8 cellular contexts compared by ENCODE assay signal in the genomic region with DNA sequence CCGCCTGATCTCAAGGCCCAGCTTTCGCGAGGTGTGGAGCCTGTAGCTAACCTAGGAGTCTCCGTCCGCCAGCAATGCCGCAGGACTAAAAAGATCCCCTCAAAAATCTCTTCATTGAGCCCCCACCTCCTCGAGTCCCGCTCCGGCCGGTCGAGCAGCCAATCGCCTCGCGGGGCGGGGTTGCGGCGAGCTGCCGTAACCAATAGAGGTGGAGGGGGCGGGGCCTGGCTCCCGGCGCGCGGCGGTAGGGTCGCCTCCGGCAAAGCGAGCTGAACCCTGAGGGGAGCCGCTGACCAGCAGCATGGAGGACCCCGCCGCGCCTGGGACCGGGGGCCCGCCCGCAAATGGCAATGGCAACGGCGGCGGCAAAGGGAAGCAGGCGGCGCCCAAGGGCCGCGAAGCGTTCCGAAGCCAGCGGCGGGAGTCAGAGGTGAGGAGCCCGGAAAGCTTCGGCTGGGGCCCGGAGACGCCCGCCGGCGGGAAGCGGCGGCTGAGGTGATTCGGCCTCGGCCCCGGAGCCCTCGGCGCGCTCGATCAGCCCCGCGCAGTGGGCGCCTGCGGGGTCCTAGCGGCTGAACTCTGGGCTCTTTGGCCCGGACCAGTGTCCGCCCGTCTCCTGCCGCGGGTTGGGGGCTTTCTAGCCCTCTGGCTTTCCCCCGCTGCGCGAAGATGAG. TPM values are rescaled to one million over a fixed set of nuclear protein-coding genes. Genes with fewer than 3 reads are reported as not detected.
DNase-seq lines count a peak whose midpoint lies in the region; ATAC-seq and TF ChIP-seq lines count a peak whose summit lies in the region.

Gene STRIP2, plus strand, starts transcription at position 261 of the 674 bp plus-strand sequence. Its CDS starts 41 bp downstream, at position 302.

- no peak within 1 kb of the TSS for H4K5ac ChIP-seq in IMR-90 (ENCODE audit: low read depth, low read length)

- H2AK5ac ChIP-seq in IMR-90 (ENCODE audit: low read depth, low read length), result no peak within 1 kb of the TSS

- TF ChIP-seq CTCF in IMR-90 (conservative IDR thresholded peaks at IDR 0.05; ENCODE audit: low read depth, low read length) (no peak), OCI-LY3 (IDR thresholded peaks at IDR 0.05; ENCODE audit: low read depth, low read length) (no peak), epithelial cell of esophagus (IDR thresholded peaks at IDR 0.05; ENCODE audit: insufficient read depth, low read depth, low read length, missing control alignments) (no peak)

- H3K23ac ChIP-seq in IMR-90 (ENCODE audit: low read depth, low read length), result peak within 1 kb of the TSS; percentile 84

- in situ Hi-C loops in IMR-90 (cut with MboI; ENCODE audit: low sequenced_read_pairs), result no loop called here

- H4K91ac ChIP-seq in IMR-90 (ENCODE audit: insufficient read depth, low read depth, low read length), result no peak within 1 kb of the TSS

- peak within 1 kb of the TSS; percentile 59 for H2AK9ac ChIP-seq in IMR-90 (replicated peaks; ENCODE audit: low read depth, low read length, poor library complexity)

- no peak within 1 kb of the TSS for H2BK5ac ChIP-seq in IMR-90 (ENCODE audit: low read depth, low read length, poor library complexity, severe bottlenecking)

- H3K4me1 ChIP-seq in IMR-90 (ENCODE audit: control insufficient read depth, insufficient read depth, low read length) (peaks cover 2% of the 10 kb centered on the region; the same call in 1 of the 2 replicates), OCI-LY3 (ENCODE audit: low read length) (peaks cover 9% of the 10 kb centered on the region), mucosa of rectum (ENCODE audit: control insufficient read depth in 2 of 2, insufficient read depth in 2 of 2, low read length in 2 of 2) (peaks cover 9 to 10% of the 10 kb centered on the region in 2 donors)

- H3K14ac ChIP-seq in IMR-90 (replicated peaks; ENCODE audit: low read depth, low read length), result peak within 1 kb of the TSS; percentile 51; the same call in 1 of the 2 replicates

- ATAC-seq in GM21576 (IDR thresholded peaks at IDR 0.05; ENCODE audit: unreplicated experiment) (peak; percentile 95), IMR-90 (ENCODE audit: low read depth) (peak; percentile 98)

- no TSS peak for BruUV-seq in IMR-90 (replicated peaks; lab: Mats Ljungman, UMichigan)

- peak within 1 kb of the TSS; percentile 38 for H3K9ac ChIP-seq in IMR-90 (ENCODE audit: low read depth, low read length)
- H3K9ac ChIP-seq in OCI-LY3 (ENCODE audit: low read length), result peak within 1 kb of the TSS; percentile 75
- peak within 1 kb of the TSS; percentile 44 to 48 for H3K9ac ChIP-seq in mucosa of rectum (ENCODE audit: low read depth in 1 of 2, low read length in 2 of 2)

- H4K20me1 ChIP-seq in IMR-90 (ENCODE audit: insufficient read depth, low read length), result no peaks in the 10 kb centered on the region
- H4K20me1 ChIP-seq in OCI-LY3 (ENCODE audit: insufficient read depth, low read length), result no peaks in the 10 kb centered on the region

- peak within 1 kb of the TSS; percentile 69 for H3K4me3 ChIP-seq in IMR-90 (ENCODE audit: insufficient read depth, low read depth, low read length)
- peak within 1 kb of the TSS; percentile 91 for H3K4me3 ChIP-seq in OCI-LY3 (ENCODE audit: low read length)
- peak within 1 kb of the TSS; percentile 78 for H3K4me3 ChIP-seq in epithelial cell of esophagus (ENCODE audit: low read length)
- H3K4me3 ChIP-seq in mucosa of rectum (ENCODE audit: low read length in 2 of 2), result peak within 1 kb of the TSS; percentile 84 to 96

- H3K79me2 ChIP-seq in OCI-LY3 (ENCODE audit: low read length), result no peaks in the 10 kb centered on the region

- H3K27ac ChIP-seq in IMR-90 (ENCODE audit: insufficient read depth, low read length) (no peak within 1 kb of the TSS; the same call in 1 of the 2 replicates), OCI-LY3 (ENCODE audit: low read length) (no peak within 1 kb of the TSS), mucosa of rectum (ENCODE audit: low read depth in 2 of 2, low read length in 2 of 2) (no peak within 1 kb of the TSS)

- H3K4ac ChIP-seq in IMR-90 (ENCODE audit: low read depth, low read length), result 0 out of 2 replicates have a peak within 1 kb of the TSS, but pooled peaks have one; percentile 34

- H3K36me3 ChIP-seq in IMR-90 (ENCODE audit: control insufficient read depth, insufficient read depth, low read length) (no peaks in the 10 kb centered on the region), OCI-LY3 (replicated peaks; ENCODE audit: low read depth, low read length) (no peaks in the 10 kb centered on the region), mucosa of rectum (ENCODE audit: control insufficient read depth in 2 of 2, insufficient read depth in 2 of 2, low read length in 2 of 2) (no peaks in the 10 kb centered on the region)

- peaks cover 8% of the 10 kb centered on the region for H3K27me3 ChIP-seq in IMR-90 (ENCODE audit: control insufficient read depth, insufficient read depth, low read length)
- H3K27me3 ChIP-seq in OCI-LY3 (ENCODE audit: low read depth, low read length), result peaks cover 10% of the 10 kb centered on the region
- H3K27me3 ChIP-seq in mucosa of rectum (ENCODE audit: control insufficient read depth in 2 of 2, insufficient read depth in 2 of 2, low read length in 2 of 2), result peaks cover 9 to 20% of the 10 kb centered on the region in 2 donors

- H3K9me1 ChIP-seq in IMR-90 (ENCODE audit: insufficient read depth, low read length), result no peaks in the 10 kb centered on the region

- H3K79me1 ChIP-seq in IMR-90 (ENCODE audit: low read depth in 1 of 2, low read length in 2 of 2), result peaks cover 0 to 9% of the 10 kb centered on the region in 2 experiments; a peak in 1 of 4 replicates

- no peak for TF ChIP-seq POLR2A in IMR-90 (IDR thresholded peaks at IDR 0.05; ENCODE audit: low read depth, low read length)

- POLR2A ChIA-PET in IMR-90 (lab: Charles Lee; ENCODE audit: unreplicated experiment), result interaction anchor here (0.7 kb wide), 1 partner anchor 60 kb away, joined by 3 read pairs; no protein-coding TSS in a partner anchor

- CTCF ChIA-PET in IMR-90 (lab: Yijun Ruan, JAX), result interaction anchor here (0.6 to 2.0 kb wide), 3 partner anchors 31 to 1953 kb away, joined by 3 to 5 read pairs (median 4); no protein-coding TSS in a partner anchor

- H3K9me3 ChIP-seq in IMR-90 (ENCODE audit: control insufficient read depth, insufficient read depth, low read length) (no peaks in the 10 kb centered on the region), OCI-LY3 (ENCODE audit: insufficient read depth, low read length) (no peaks in the 10 kb centered on the region), mucosa of rectum (ENCODE audit: control insufficient read depth in 2 of 2, low read length in 2 of 2) (no peaks in the 10 kb centered on the region)

- intact Hi-C loops in IMR-90 (cut with micrococcal nuclease), result loop anchor here (5.0 kb wide), 1 partner anchor 47 kb away; no protein-coding TSS in a partner anchor

- peak within 1 kb of the TSS; percentile 89 for H2AFZ ChIP-seq in IMR-90 (replicated peaks; ENCODE audit: low read length, poor library complexity)
- H2AFZ ChIP-seq in OCI-LY3 (ENCODE audit: low read depth, low read length), result peak within 1 kb of the TSS; percentile 97

- no peak within 1 kb of the TSS for H3K18ac ChIP-seq in IMR-90 (ENCODE audit: low read depth, low read length)

- 1% methylated on average over 33 of the region's 74 CpGs; no CpG with 5 or more reads in 1 of the 2 experiments for WGBS in IMR-90 (ENCODE audit: extremely low coverage in 2 of 2, insufficient read length in 1 of 2), 2 experiments

- peak within 1 kb of the TSS in 1 of 2 experiments; percentile 42; a peak in 1 of 4 replicates for H4K8ac ChIP-seq in IMR-90 (ENCODE audit: low read depth in 2 of 2, low read length in 2 of 2)

- peak within 1 kb of the TSS; percentile 41; the same call in 1 of the 2 replicates for H3K56ac ChIP-seq in IMR-90 (ENCODE audit: extremely low read depth, insufficient read depth, low read length)

- no peak for TF ChIP-seq RAD21 in IMR-90 (IDR thresholded peaks at IDR 0.05; ENCODE audit: low read length)

- H2BK20ac ChIP-seq in IMR-90 (ENCODE audit: low read depth, low read length), result no peak within 1 kb of the TSS

- peak; percentile 95 for DNase-seq in DMS53 (lab: John Stamatoyannopoulos, UW)
- DNase-seq in IMR-90, result peak; percentile 67
- peak; percentile 85 for DNase-seq in activated T-cell treated with anti-CD3 and anti-CD28 coated beads for 1 hour (ENCODE audit: low read depth)
- DNase-seq in epithelial cell of esophagus (ENCODE audit: low read depth), result peak; percentile 84
- DNase-seq in stimulated activated CD8-positive, alpha-beta memory T cell treated with anti-CD3 and anti-CD28 coated beads, Interleukin-4, amount 100 ng/mL, for 4 hours (ENCODE audit: low read depth in 2 of 2, low spot score in 1 of 2), result peak; percentile 81

- H3K4me2 ChIP-seq in IMR-90 (ENCODE audit: low read depth, low read length), result peak within 1 kb of the TSS; percentile 85
- H3K4me2 ChIP-seq in OCI-LY3 (ENCODE audit: low read length), result peak within 1 kb of the TSS; percentile 95

- H2BK15ac ChIP-seq in IMR-90 (ENCODE audit: low read depth, low read length), result no peak within 1 kb of the TSS

- no peak within 1 kb of the TSS for H2BK120ac ChIP-seq in IMR-90 (ENCODE audit: low read depth, low read length)

- dilution Hi-C loops in IMR-90 (cut with HindIII; ENCODE audit: low sequenced_read_pairs, unreplicated experiment), result no loop called here

TF ChIP-seq in IMR-90, 13 proteins besides CTCF, POLR2A, EP300 and RAD21:
- TF ChIP-seq NFE2L2 (IDR thresholded peaks at IDR 0.05; ENCODE audit: low read depth, low read length) (no peak), SMC3 (IDR thresholded peaks at IDR 0.05; ENCODE audit: low read depth, low read length) (no peak), MXI1 (IDR thresholded peaks at IDR 0.05; ENCODE audit: borderline replicate concordance, low read depth, low read length) (0 out of 2 replicates have a peak, but pooled peaks have one; percentile 40), FOS (IDR thresholded peaks at IDR 0.05; ENCODE audit: low read depth, low read length) (peak; percentile 31; the same call in 1 of the 2 replicates), RCOR1 (IDR thresholded peaks at IDR 0.05; ENCODE audit: insufficient replicate concordance, low read length) (no peak)
- TF ChIP-seq, protein P1, sequence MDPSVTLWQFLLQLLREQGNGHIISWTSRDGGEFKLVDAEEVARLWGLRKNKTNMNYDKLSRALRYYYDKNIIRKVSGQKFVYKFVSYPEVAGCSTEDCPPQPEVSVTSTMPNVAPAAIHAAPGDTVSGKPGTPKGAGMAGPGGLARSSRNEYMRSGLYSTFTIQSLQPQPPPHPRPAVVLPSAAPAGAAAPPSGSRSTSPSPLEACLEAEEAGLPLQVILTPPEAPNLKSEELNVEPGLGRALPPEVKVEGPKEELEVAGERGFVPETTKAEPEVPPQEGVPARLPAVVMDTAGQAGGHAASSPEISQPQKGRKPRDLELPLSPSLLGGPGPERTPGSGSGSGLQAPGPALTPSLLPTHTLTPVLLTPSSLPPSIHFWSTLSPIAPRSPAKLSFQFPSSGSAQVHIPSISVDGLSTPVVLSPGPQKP (IDR thresholded peaks at IDR 0.05; ENCODE audit: borderline replicate concordance, low read depth, low read length), result no peak

RNA-seq across cellular contexts. Expression of gene STRIP2, which starts in this region (rescaled TPM):
- total RNA-seq in IMR-90 (2012; rRNA removed), result 2.2 and 3.0 TPM in 2 replicates
- polyA plus RNA-seq in IMR-90 (2012; rRNA removed), result 1.6 and 1.8 TPM in 2 replicates
- polyA plus RNA-seq in IMR-90 (2012; cell fraction: cytosol; rRNA removed), result 0.68 and 0.73 TPM in 2 replicates
- polyA plus RNA-seq in IMR-90 (2012; cell fraction: nucleus; rRNA removed; ENCODE audit: low replicate concordance), result 2.4 and 4.3 TPM in 2 replicates
